In the genomic region with DNA sequence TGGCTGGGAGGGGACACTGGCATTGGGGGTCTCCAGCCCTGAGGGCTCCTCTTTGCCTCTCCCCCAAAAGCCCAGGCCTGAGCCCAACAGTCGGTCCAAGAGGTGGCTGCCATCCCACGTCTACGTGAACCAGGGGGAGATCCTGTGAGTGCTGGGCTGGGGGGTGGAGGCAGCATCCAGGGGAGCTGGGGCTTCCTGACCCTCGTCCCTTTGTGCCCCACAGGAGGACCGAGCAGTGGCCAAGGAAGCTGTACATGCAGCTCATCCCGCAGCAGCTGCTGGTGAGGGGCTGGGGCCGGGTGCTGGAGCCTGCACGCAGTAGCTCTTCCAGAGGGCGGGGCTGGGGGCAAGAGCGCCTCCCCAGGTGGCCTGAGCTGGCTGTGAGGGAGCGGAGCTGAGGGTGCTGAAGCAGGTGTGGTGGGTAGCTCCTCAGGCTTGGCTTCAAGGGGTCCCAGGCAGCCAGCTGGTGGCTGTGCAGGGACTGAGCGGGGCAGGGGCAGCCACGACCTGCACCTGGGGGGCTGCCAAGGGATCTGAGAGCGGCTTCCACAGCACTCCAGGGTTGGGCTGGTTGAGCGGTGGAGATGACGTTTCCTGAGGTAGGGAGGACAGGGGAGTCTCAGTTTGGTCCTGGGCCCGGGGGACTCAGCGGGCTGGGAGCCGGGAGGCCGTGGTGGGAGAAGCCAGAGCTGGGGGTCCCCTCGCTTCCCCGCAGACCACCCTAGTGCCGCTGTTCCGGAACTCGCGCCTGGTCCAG, we compare ENCODE assay signal across 1 cellular context.
TF ChIP-seq lines count a peak whose summit lies in the region.

No MANE protein-coding gene starts in this region.

TF ChIP-seq in IMR-90, 13 proteins besides CTCF, POLR2A, EP300 and RAD21:
- TF ChIP-seq CEBPB (IDR thresholded peaks at IDR 0.05; ENCODE audit: low read depth, low read length) (no peak), SMC3 (IDR thresholded peaks at IDR 0.05; ENCODE audit: low read depth, low read length) (no peak), FOS (IDR thresholded peaks at IDR 0.05; ENCODE audit: low read depth, low read length) (no peak), MAFK (IDR thresholded peaks at IDR 0.05; ENCODE audit: low read depth, low read length) (no peak), RCOR1 (IDR thresholded peaks at IDR 0.05; ENCODE audit: insufficient replicate concordance, low read length) (no peak), CHD1 (IDR thresholded peaks at IDR 0.05; ENCODE audit: low read depth, low read length) (no peak), MXI1 (IDR thresholded peaks at IDR 0.05; ENCODE audit: borderline replicate concordance, low read depth, low read length) (no peak), NFE2L2 (IDR thresholded peaks at IDR 0.05; ENCODE audit: low read depth, low read length) (no peak), MAZ (IDR thresholded peaks at IDR 0.05; ENCODE audit: borderline replicate concordance, low read depth, low read length) (no peak)
- TF ChIP-seq, protein P1, sequence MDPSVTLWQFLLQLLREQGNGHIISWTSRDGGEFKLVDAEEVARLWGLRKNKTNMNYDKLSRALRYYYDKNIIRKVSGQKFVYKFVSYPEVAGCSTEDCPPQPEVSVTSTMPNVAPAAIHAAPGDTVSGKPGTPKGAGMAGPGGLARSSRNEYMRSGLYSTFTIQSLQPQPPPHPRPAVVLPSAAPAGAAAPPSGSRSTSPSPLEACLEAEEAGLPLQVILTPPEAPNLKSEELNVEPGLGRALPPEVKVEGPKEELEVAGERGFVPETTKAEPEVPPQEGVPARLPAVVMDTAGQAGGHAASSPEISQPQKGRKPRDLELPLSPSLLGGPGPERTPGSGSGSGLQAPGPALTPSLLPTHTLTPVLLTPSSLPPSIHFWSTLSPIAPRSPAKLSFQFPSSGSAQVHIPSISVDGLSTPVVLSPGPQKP (IDR thresholded peaks at IDR 0.05; ENCODE audit: borderline replicate concordance, low read depth, low read length) = no peak
TF ChIP-seq in IMR-90: peak in this region for 0.
